In the genomic region with DNA sequence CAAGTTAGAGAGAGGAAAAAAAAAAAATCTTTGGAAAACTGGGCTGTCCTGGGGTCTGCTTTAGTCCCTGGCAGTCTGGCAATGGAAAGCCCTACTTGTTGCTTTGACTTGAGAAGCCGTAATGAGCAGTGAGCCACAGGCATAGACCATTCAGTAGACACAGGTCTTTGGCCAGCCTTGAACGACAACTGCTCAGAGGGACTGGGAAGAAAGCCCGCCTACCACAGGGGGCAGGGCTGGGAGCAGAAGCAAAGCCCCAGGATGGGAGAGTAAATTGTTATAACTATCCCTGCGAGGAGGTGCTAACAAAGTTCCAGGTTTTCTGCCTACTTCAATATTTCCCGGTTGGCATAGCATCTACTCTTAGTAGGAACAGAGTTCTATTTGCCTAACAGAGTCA, we compare ENCODE assay signal across 25 cellular contexts.
"Had no signal": no experiment of that assay in that cellular context is flagged by ENCODE, and none has a peak within 500 bp of the region (broad histone marks: within the 10 kb centered on the region; RNA-seq: fewer than 3 reads in every experiment).

No MANE protein-coding gene starts in this region.

- H3K9me3 Mint-ChIP-seq: activated naive CD4-positive, alpha-beta T cell treated with anti-CD3 and anti-CD28 coated beads, Interleukin-2, amount 50 U/mL, for 72 hours; T-helper 2 cell treated with Interferon-gamma antibody and Interleukin-4, amounts not matched to agents 5 μg/mL and 100 μg/mL, for 36 hours had no signal

- H3K4me2 ChIP-seq: smooth muscle cell had no signal

- H3K36me3 ChIP-seq: sigmoid colon, uterus had no signal

- H3K4me3 ChIP-seq: ascending aorta, sigmoid colon, smooth muscle cell, testis, uterus had no signal

- H3K9me3 ChIP-seq: ascending aorta, sigmoid colon, testis, uterus had no signal

- FAIRE-seq: endothelial cell of umbilical vein, frontal cortex, islet of Langerhans had no signal

- H3K4me1 ChIP-seq: ascending aorta, sigmoid colon, testis, uterus had no signal

- DNase-seq: activated CD4-positive, alpha-beta T cell treated with anti-CD3 and anti-CD28 coated beads for 1 hour; activated CD4-positive, alpha-beta T cell treated with anti-CD3 and anti-CD28 coated beads, Interleukin-2, amount 50 U/mL, for 1 hour; activated CD8-positive, alpha-beta T cell treated with anti-CD3 and anti-CD28 coated beads, Interleukin-2, amount 10 ng/mL, durations not matched to agents 7 days and 5 days; activated T-cell treated with anti-CD3 and anti-CD28 coated beads, Interleukin-2, amount 50 U/mL, for 1 hour; central memory CD4-positive, alpha-beta T cell; effector memory CD4-positive, alpha-beta T cell; left ventricle myocardium superior; mammary epithelial cell; occipital lobe; sigmoid colon; stimulated activated CD4-positive, alpha-beta T cell treated with anti-CD3 and anti-CD28 coated beads, Interleukin-15, amount 100 ng/mL, for 24 hours; stimulated activated naive CD4-positive, alpha-beta T cell; testis; trophoblast cell; uterus had no signal

- H3K27ac Mint-ChIP-seq: activated CD8-positive, alpha-beta T cell treated with anti-CD3 and anti-CD28 coated beads, Interleukin-2, amount 10 ng/mL, durations not matched to agents 7 days and 5 days; activated naive CD4-positive, alpha-beta T cell treated with anti-CD3 and anti-CD28 coated beads, Interleukin-2, amount 50 U/mL, for 72 hours; T-helper 2 cell treated with Interferon-gamma antibody and Interleukin-4, amounts not matched to agents 5 μg/mL and 100 μg/mL, for 36 hours had no signal

- H3K27ac ChIP-seq: ascending aorta, sigmoid colon, testis, uterus, VCaP had no signal

- ATAC-seq: activated CD8-positive, alpha-beta T cell treated with anti-CD3 and anti-CD28 coated beads, Interleukin-2, amount 10 ng/mL, durations not matched to agents 7 days and 5 days; activated naive CD4-positive, alpha-beta T cell treated with anti-CD3 and anti-CD28 coated beads, Interleukin-2, amount 50 U/mL, for 72 hours; esophagus mucosa; left ventricle myocardium superior had no signal

- H3K4me3 Mint-ChIP-seq: activated CD8-positive, alpha-beta T cell treated with anti-CD3 and anti-CD28 coated beads, Interleukin-2, amount 10 ng/mL, durations not matched to agents 7 days and 5 days; neural crest cell; T-helper 2 cell treated with Interferon-gamma antibody and Interleukin-4, amounts not matched to agents 5 μg/mL and 100 μg/mL, for 36 hours had no signal

- H3K36me3 Mint-ChIP-seq: activated naive CD4-positive, alpha-beta T cell treated with anti-CD3 and anti-CD28 coated beads, Interleukin-2, amount 50 U/mL, for 72 hours had no signal

- H3K27me3 ChIP-seq: ascending aorta, sigmoid colon, testis, uterus had no signal
